In genomic region chr11:68441466-68442230, GRCh38 we compare ENCODE assay signal across 11 cellular contexts. TPM values are rescaled to one million over a fixed set of nuclear protein-coding genes. Genes with fewer than 3 reads are reported as not detected.
DNase-seq lines count a peak whose midpoint lies in the region; ATAC-seq, FAIRE-seq and TF ChIP-seq lines count a peak whose summit lies in the region.
"Had no signal": no experiment of that assay in that cellular context is flagged by ENCODE, and none has a peak within 500 bp of the region (broad histone marks: within the 10 kb centered on the region; RNA-seq: fewer than 3 reads in every experiment).

No MANE protein-coding gene starts in this region.

- no peak for TF ChIP-seq RAD21 in IMR-90 (IDR thresholded peaks at IDR 0.05; ENCODE audit: low read length)

- TF ChIP-seq CTCF in IMR-90 (conservative IDR thresholded peaks at IDR 0.05; ENCODE audit: low read depth, low read length), result no peak
- no peak for TF ChIP-seq CTCF in RWPE1 (conservative IDR thresholded peaks at IDR 0.05; ENCODE audit: low read depth)
- no peak for TF ChIP-seq CTCF in adrenal gland (IDR thresholded peaks at IDR 0.05)

- dilution Hi-C loops in IMR-90 (cut with HindIII; ENCODE audit: low sequenced_read_pairs, unreplicated experiment), result no loop called here

- peak overlapping the region; percentile 20 for H2AK5ac ChIP-seq in IMR-90 (ENCODE audit: low read depth, low read length)

- intact Hi-C loops in IMR-90 (cut with micrococcal nuclease) (no loop called here), adrenal gland (cut with DNase I) (loop anchor here in 1 of 2 donors (10.0 kb wide), 1 partner anchor 137 kb away; no protein-coding TSS in a partner anchor)

- no peak overlapping the region for H3K56ac ChIP-seq in IMR-90 (ENCODE audit: extremely low read depth, insufficient read depth, low read length)

- H3K18ac ChIP-seq in IMR-90 (ENCODE audit: low read depth, low read length), result no peak overlapping the region

- peak; percentile 56 for ATAC-seq in IMR-90 (ENCODE audit: low read depth)

- H3K23ac ChIP-seq in IMR-90 (ENCODE audit: low read depth, low read length), result 0 out of 2 replicates have a peak overlapping the region, but pooled peaks have one; percentile 23

- H2BK5ac ChIP-seq in IMR-90 (ENCODE audit: low read depth, low read length, poor library complexity, severe bottlenecking), result no peak overlapping the region

- H3K9me1 ChIP-seq in IMR-90 (ENCODE audit: insufficient read depth, low read length), result peaks cover 16% of the 10 kb centered on the region; the same call in 1 of the 2 replicates

- no peak overlapping the region for H3K4ac ChIP-seq in IMR-90 (ENCODE audit: low read depth, low read length)

- H3K27me3 ChIP-seq in IMR-90 (ENCODE audit: control insufficient read depth, insufficient read depth, low read length) (no peaks in the 10 kb centered on the region), adrenal gland (no peaks in the 10 kb centered on the region)

- H2BK20ac ChIP-seq in IMR-90 (ENCODE audit: low read depth, low read length), result no peak overlapping the region

- H3K4me2 ChIP-seq in IMR-90 (ENCODE audit: low read depth, low read length), result no peak overlapping the region; the same call in 1 of the 2 replicates

- H2AFZ ChIP-seq in IMR-90 (replicated peaks; ENCODE audit: low read length, poor library complexity), result peak overlapping the region; percentile 40

- H2AK9ac ChIP-seq in IMR-90 (replicated peaks; ENCODE audit: low read depth, low read length, poor library complexity), result peak overlapping the region; percentile 82

- peak; percentile 99 for FAIRE-seq in islet of Langerhans (lab: Jason Lieb, UNC)

- in situ Hi-C loops in IMR-90 (cut with MboI; ENCODE audit: low sequenced_read_pairs), result no loop called here

- 0 out of 2 replicates have a peak overlapping the region, but pooled peaks have one; percentile 32 for H3K14ac ChIP-seq in IMR-90 (replicated peaks; ENCODE audit: low read depth, low read length)

- no TSS peak for BruUV-seq in IMR-90 (replicated peaks; lab: Mats Ljungman, UMichigan)

- H3K4me3 ChIP-seq in IMR-90 (ENCODE audit: insufficient read depth, low read depth, low read length), result no peak overlapping the region
- no peak overlapping the region for H3K4me3 ChIP-seq in adrenal gland
- H3K4me3 ChIP-seq: lung had no signal

- H3K9ac ChIP-seq in IMR-90 (ENCODE audit: low read depth, low read length), result no peak overlapping the region

- DNase-seq in COLO668 (lab: John Stamatoyannopoulos, UW; ENCODE audit: unreplicated experiment) (peak; percentile 29), IMR-90 (peak; percentile 45), RWPE1 (ENCODE audit: low spot score) (no peak), LoVo (ENCODE audit: low spot score) (no peak), adrenal gland (no peak)
- DNase-seq in activated CD8-positive, alpha-beta memory T cell treated with anti-CD3 and anti-CD28 coated beads, Interleukin-2, amount 50 U/mL, for 4 hours, result no peak
- DNase-seq in activated CD4-positive, CD25-positive, alpha-beta regulatory T cell treated with anti-CD3 and anti-CD28 coated beads, Interleukin-2, amount 50 U/mL, for 72 hours, result no peak
- DNase-seq: DND-41; effector memory CD4-positive, alpha-beta T cell had no signal

- CTCF ChIA-PET in IMR-90 (lab: Yijun Ruan, JAX) (no interaction called here), RWPE1 (lab: Yijun Ruan, JAX) (interaction anchor here (0.6 kb wide), 2 partner anchors 13 to 169 kb away, joined by 4 to 6 read pairs; no protein-coding TSS in a partner anchor)

- no peak overlapping the region for H2BK15ac ChIP-seq in IMR-90 (ENCODE audit: low read depth, low read length)

- peaks cover 20% of the 10 kb centered on the region for H3K4me1 ChIP-seq in IMR-90 (ENCODE audit: control insufficient read depth, insufficient read depth, low read length)
- H3K4me1 ChIP-seq in adrenal gland (replicated peaks in 1 of 2), result peaks cover 0 to 25% of the 10 kb centered on the region in 2 donors

- POLR2A ChIA-PET in IMR-90 (lab: Charles Lee; ENCODE audit: unreplicated experiment), result no interaction called here
- POLR2A ChIA-PET in RWPE1 (lab: Yijun Ruan, JAX; ENCODE audit: low non-redundant PET), result no interaction called here

- no peak overlapping the region for H2BK120ac ChIP-seq in IMR-90 (ENCODE audit: low read depth, low read length)

- H3K27ac ChIP-seq in IMR-90 (ENCODE audit: insufficient read depth, low read length), result peak overlapping the region; percentile 16
- peak overlapping the region; percentile 41 for H3K27ac ChIP-seq in RWPE1
- peak overlapping the region in 1 of 5 donors; percentile 21 for H3K27ac ChIP-seq in adrenal gland

- 0 out of 4 replicates have a peak overlapping the region, but pooled peaks of 1 of the 2 experiments have one; percentile 13 for H4K8ac ChIP-seq in IMR-90 (ENCODE audit: low read depth in 2 of 2, low read length in 2 of 2)

- H3K79me1 ChIP-seq in IMR-90 (ENCODE audit: low read depth in 1 of 2, low read length in 2 of 2), result 0 out of 4 replicates have a peak, but pooled peaks cover 0 to 2% of the 10 kb centered on the region in 2 experiments

- H4K20me1 ChIP-seq in IMR-90 (ENCODE audit: insufficient read depth, low read length), result 0 out of 2 replicates have a peak, but pooled peaks cover 3% of the 10 kb centered on the region

- no peaks in the 10 kb centered on the region for H3K9me3 ChIP-seq in IMR-90 (ENCODE audit: control insufficient read depth, insufficient read depth, low read length)
- no peaks in the 10 kb centered on the region for H3K9me3 ChIP-seq in adrenal gland (replicated peaks in 1 of 3)

- H4K5ac ChIP-seq in IMR-90 (ENCODE audit: low read depth, low read length), result no peak overlapping the region

- no peak overlapping the region for H4K91ac ChIP-seq in IMR-90 (ENCODE audit: insufficient read depth, low read depth, low read length)

- peaks cover 23% of the 10 kb centered on the region for H3K36me3 ChIP-seq in IMR-90 (ENCODE audit: control insufficient read depth, insufficient read depth, low read length)
- peaks cover 0 to 35% of the 10 kb centered on the region in 2 donors for H3K36me3 ChIP-seq in adrenal gland (replicated peaks in 1 of 2)

- TF ChIP-seq POLR2A in IMR-90 (IDR thresholded peaks at IDR 0.05; ENCODE audit: low read depth, low read length) (no peak), adrenal gland (IDR thresholded peaks at IDR 0.05) (no peak)

- no CpG with 5 or more reads among the region's 6 CpGs for WGBS in IMR-90 (ENCODE audit: extremely low coverage in 2 of 2, insufficient read length in 1 of 2), 2 experiments
- 63 to 80% (median 80%) methylated on average over 5 to 6 of the region's 6 CpGs for WGBS in adrenal gland, 4 donors

TF ChIP-seq in IMR-90, 13 proteins besides CTCF, POLR2A, EP300 and RAD21:
- TF ChIP-seq ELK1 (IDR thresholded peaks at IDR 0.05; ENCODE audit: borderline replicate concordance, low read depth, low read length) (no peak), MAZ (IDR thresholded peaks at IDR 0.05; ENCODE audit: borderline replicate concordance, low read depth, low read length) (no peak), RFX5 (IDR thresholded peaks at IDR 0.05; ENCODE audit: low read depth, low read length) (no peak), FOS (IDR thresholded peaks at IDR 0.05; ENCODE audit: low read depth, low read length) (no peak; the same call in 1 of the 2 replicates), SMC3 (IDR thresholded peaks at IDR 0.05; ENCODE audit: low read depth, low read length) (no peak), RCOR1 (IDR thresholded peaks at IDR 0.05; ENCODE audit: insufficient replicate concordance, low read length) (no peak), MAFK (IDR thresholded peaks at IDR 0.05; ENCODE audit: low read depth, low read length) (no peak), NFE2L2 (IDR thresholded peaks at IDR 0.05; ENCODE audit: low read depth, low read length) (no peak), USF2 (IDR thresholded peaks at IDR 0.05; ENCODE audit: low read depth, low read length) (no peak)

RNA-seq across cellular contexts. Expression of gene PPP6R3, which starts 18.9 kb away (rescaled TPM):
- 123 and 148 TPM in 2 replicates for total RNA-seq in IMR-90 (2012; rRNA removed)
- polyA plus RNA-seq in IMR-90 (2012; rRNA removed), result 29.0 and 30.1 TPM in 2 replicates
- polyA plus RNA-seq in IMR-90 (2012; cell fraction: cytosol; rRNA removed), result 10.6 and 16.4 TPM in 2 replicates
- polyA plus RNA-seq in IMR-90 (2012; cell fraction: nucleus; rRNA removed; ENCODE audit: low replicate concordance), result 59.9 and 60.3 TPM in 2 replicates
- 100 to 1,000 TPM in 2 of 8 donors, 10 to 100 TPM in 6; 68.9 to 180 (median 94.0) TPM for total RNA-seq in adrenal gland
- polyA plus RNA-seq in adrenal gland, result 10 to 100 TPM; 40.2 to 65.6 (median 52.9) TPM

Comparison
In these comparisons a context has a peak if more than half of its experiments do, and no peak if none do; other contexts are left out.
1. DNase-seq: peak in COLO668 (single experiment) and IMR-90 (single experiment); none in RWPE1 (single experiment), LoVo (single experiment), adrenal gland (0 of 7), activated CD8-positive, alpha-beta memory T cell treated with anti-CD3 and anti-CD28 coated beads, Interleukin-2, amount 50 U/mL, for 4 hours (single experiment) and activated CD4-positive, CD25-positive, alpha-beta regulatory T cell treated with anti-CD3 and anti-CD28 coated beads, Interleukin-2, amount 50 U/mL, for 72 hours (single experiment).